In genomic region chr2:710867-711266, GRCh38 we compare ENCODE assay signal across 28 cellular contexts.
"Had no signal": no experiment of that assay in that cellular context is flagged by ENCODE, and none has a peak within 500 bp of the region (broad histone marks: within the 10 kb centered on the region; RNA-seq: fewer than 3 reads in every experiment).

No MANE protein-coding gene starts in this region.

- H3K9me3 ChIP-seq: ovary, psoas muscle, spleen, suprapubic skin, testis, tibial artery, transverse colon, upper lobe of right lung, uterus had no signal

- ATAC-seq: natural killer cell; psoas muscle; right cardiac atrium; sciatic nerve; stimulated activated memory B cell treated with anti-CD40 and anti-IgM and Interleukin-4, amounts not matched to agents 10 μg/mL and 1 μg/mL and 100 μg/mL, for 72 hours; stimulated activated naive CD8-positive, alpha-beta T cell treated with anti-CD3 and anti-CD28 coated beads, Interleukin-15, amount 100 ng/mL, for 72 hours; stimulated activated naive CD8-positive, alpha-beta T cell treated with anti-CD3 and anti-CD28 coated beads, Interleukin-15, Interleukin-2, amounts not matched to agents 100 U/mL and 50 U/mL, for 24 hours; upper lobe of right lung had no signal

- H2AFZ ChIP-seq: neural progenitor cell, parathyroid adenoma had no signal

- H3K27ac ChIP-seq: neural progenitor cell, ovary, parathyroid adenoma, psoas muscle, spleen, suprapubic skin, testis, tibial artery, transverse colon, upper lobe of right lung, uterus had no signal

- H3K27me3 ChIP-seq: neural progenitor cell, ovary, suprapubic skin, testis, upper lobe of right lung, uterus had no signal

- H3K4me2 ChIP-seq: neural progenitor cell, smooth muscle cell had no signal

- H3K4me1 ChIP-seq: neural progenitor cell, parathyroid adenoma, psoas muscle, transverse colon, upper lobe of right lung, uterus had no signal

- H3K79me2 ChIP-seq: parathyroid adenoma had no signal

- H3K9ac ChIP-seq: neural progenitor cell, parathyroid adenoma had no signal

- DNase-seq: natural killer cell; occipital lobe; ovary; posterior cingulate gyrus; psoas muscle; right cardiac atrium; spleen; stimulated activated CD4-positive, alpha-beta T cell treated with anti-CD3 and anti-CD28 coated beads, Interleukin-12 subunit alpha, Interleukin-12 subunit beta, amount 100 ng/mL, for 4 hours; stimulated activated CD4-positive, alpha-beta T cell treated with anti-CD3 and anti-CD28 coated beads, Interleukin-1b, Interleukin-23, amount 100 ng/mL, for 48 hours; stimulated activated CD4-positive, alpha-beta T cell treated with anti-CD3 and anti-CD28 coated beads, Interleukin-4, amount 100 ng/mL, for 1 hour; stimulated activated CD4-positive, alpha-beta T cell treated with anti-CD3 and anti-CD28 coated beads, Interleukin-4, amount 100 ng/mL, for 4 hours; stimulated activated CD8-positive, alpha-beta memory T cell treated with anti-CD3 and anti-CD28 coated beads, Interleukin-4, amount 100 ng/mL, for 48 hours; stimulated activated naive CD4-positive, alpha-beta T cell; stimulated activated naive CD8-positive, alpha-beta T cell treated with anti-CD3 and anti-CD28 coated beads, Interleukin-15, amount 100 ng/mL, for 72 hours; stimulated activated naive CD8-positive, alpha-beta T cell treated with anti-CD3 and anti-CD28 coated beads, Interleukin-15, Interleukin-2, amounts not matched to agents 100 U/mL and 50 U/mL, for 24 hours; substantia nigra; testis; tibial artery; transverse colon; upper lobe of right lung; uterus had no signal

- H3K36me3 ChIP-seq: neural progenitor cell, ovary, spleen, suprapubic skin, tibial artery, transverse colon, upper lobe of right lung, uterus had no signal

- H3K4me3 ChIP-seq: neural progenitor cell, ovary, psoas muscle, skin epidermis, smooth muscle cell, spleen, suprapubic skin, testis, tibial artery, transverse colon, upper lobe of right lung, uterus had no signal
